In genomic region chrX:149248073-149248625, GRCh38 we compare ENCODE assay signal across 26 cellular contexts.
DNase-seq lines count a peak whose midpoint lies in the region; ATAC-seq, FAIRE-seq and TF ChIP-seq lines count a peak whose summit lies in the region.
"Had no signal": no experiment of that assay in that cellular context is flagged by ENCODE, and none has a peak within 500 bp of the region (broad histone marks: within the 10 kb centered on the region; RNA-seq: fewer than 3 reads in every experiment).

No MANE protein-coding gene starts in this region.

- H3K27me3 Mint-ChIP-seq in immature natural killer cell (ENCODE audit: low read depth in 3 of 3), result peaks cover 3 to 5% (median 3%) of the 10 kb centered on the region in 3 donors
- H3K27me3 Mint-ChIP-seq: effector memory CD8-positive, alpha-beta T cell had no signal

- no peaks in the 10 kb centered on the region for H3K9me3 Mint-ChIP-seq in immature natural killer cell
- H3K9me3 Mint-ChIP-seq: activated T-cell treated with anti-CD3 and anti-CD28 coated beads, Interleukin-2, amount 50 U/mL, for 24 hours; CD8-positive, alpha-beta memory T cell; effector memory CD8-positive, alpha-beta T cell; natural killer cell treated with Interleukin-12 subunit alpha and Interleukin-12 subunit beta and Interleukin-15 and Interleukin-18, amount 100 ng/mL, for 72 hours; T-helper 2 cell treated with Interferon-gamma antibody and Interleukin-4, amounts not matched to agents 5 μg/mL and 100 μg/mL, for 36 hours had no signal

- no peaks in the 10 kb centered on the region for H3K36me3 Mint-ChIP-seq in immature natural killer cell
- H3K36me3 Mint-ChIP-seq: CD8-positive, alpha-beta memory T cell; natural killer cell treated with Interleukin-12 subunit alpha and Interleukin-12 subunit beta and Interleukin-15 and Interleukin-18, amount 100 ng/mL, for 72 hours had no signal

- no peak for TF ChIP-seq POLR2A in GM12878 (IDR thresholded peaks at IDR 0.05; ENCODE audit: low read depth, low read length)

- no peak overlapping the region for H3K27ac Mint-ChIP-seq in immature natural killer cell
- H3K27ac Mint-ChIP-seq: activated T-cell treated with anti-CD3 and anti-CD28 coated beads, Interleukin-2, amount 50 U/mL, for 24 hours; CD8-positive, alpha-beta memory T cell; effector memory CD8-positive, alpha-beta T cell; natural killer cell treated with Interleukin-12 subunit alpha and Interleukin-12 subunit beta and Interleukin-15 and Interleukin-18, amount 100 ng/mL, for 72 hours; T-helper 2 cell treated with Interferon-gamma antibody and Interleukin-4, amounts not matched to agents 5 μg/mL and 100 μg/mL, for 36 hours had no signal

- H4K20me1 ChIP-seq in GM12878 (ENCODE audit: control insufficient read depth, insufficient read depth), result no peaks in the 10 kb centered on the region

- POLR2A ChIA-PET in GM12878 (lab: Charles Lee), result interaction anchor here (1.2 to 1.9 kb wide), 2 partner anchors 9 to 37 kb away, joined by 3 to 7 read pairs; no protein-coding TSS in a partner anchor

- TF ChIP-seq CTCF in GM12878 (IDR thresholded peaks at IDR 0.05 in 2 of 3, conservative IDR thresholded peaks at IDR 0.05 in 1 of 3; ENCODE audit: control insufficient read depth in 2 of 3, extremely low read depth in 1 of 3, insufficient read depth in 1 of 3, low read depth in 3 of 3, low read length in 3 of 3) (no peak), fibroblast of mammary gland (conservative IDR thresholded peaks at IDR 0.05; ENCODE audit: control insufficient read depth, insufficient read depth, low read depth, low read length) (no peak)

- H3K27me3 ChIP-seq in GM12878 (replicated peaks in 1 of 2; ENCODE audit: control insufficient read depth in 2 of 2, insufficient read depth in 2 of 2, low read length in 1 of 2), result no peaks in the 10 kb centered on the region
- H3K27me3 ChIP-seq: BE2C, body of pancreas, esophagus muscularis mucosa, tibial nerve had no signal

- SMC1A ChIA-PET in GM12878 (lab: Charles Lee; ENCODE audit: uncharacterized antibody, unreplicated experiment), result interaction anchor here (0.6 to 2.1 kb wide), 12 partner anchors 8 to 127 kb away, joined by 3 to 7 read pairs (median 4); no protein-coding TSS in a partner anchor

- no peak overlapping the region for H3K4me3 Mint-ChIP-seq in immature natural killer cell
- H3K4me3 Mint-ChIP-seq: activated T-cell treated with anti-CD3 and anti-CD28 coated beads, Interleukin-2, amount 50 U/mL, for 24 hours; CD8-positive, alpha-beta memory T cell; effector memory CD8-positive, alpha-beta T cell; natural killer cell treated with Interleukin-12 subunit alpha and Interleukin-12 subunit beta and Interleukin-15 and Interleukin-18, amount 100 ng/mL, for 72 hours; T-helper 2 cell treated with Interferon-gamma antibody and Interleukin-4, amounts not matched to agents 5 μg/mL and 100 μg/mL, for 36 hours had no signal

- no peak overlapping the region for H3K4me2 ChIP-seq in GM12878 (ENCODE audit: control insufficient read depth, insufficient read depth)

- BruUV-seq in GM12878 (replicated peaks; lab: Mats Ljungman, UMichigan), result no TSS peak

- no peak overlapping the region for H2AFZ ChIP-seq in GM12878 (ENCODE audit: control insufficient read depth, low read depth, low read length)

- CTCF ChIA-PET in GM12878 (lab: Yijun Ruan, JAX), result interaction anchor here (0.6 to 1.7 kb wide), 3 partner anchors 8 to 98 kb away, joined by 3 to 8 read pairs (median 3); no protein-coding TSS in a partner anchor

- H3K4me3 ChIP-seq in Jurkat, Clone E6-1 (ENCODE audit: low read length), result no peak overlapping the region
- H3K4me3 ChIP-seq in GM12878 (no peak overlapping the region), fibroblast of mammary gland (ENCODE audit: control insufficient read depth, low read depth, low read length) (no peak overlapping the region)
- H3K4me3 ChIP-seq: body of pancreas, coronary artery, esophagus muscularis mucosa, spleen, tibial nerve had no signal

- 31% methylated on average over 3 of the region's 3 CpGs for WGBS in GM12878 (ENCODE audit: insufficient coverage, insufficient replicate concordance, low lambda C conversion rate, missing lambda C conversion rate)

- no peaks in the 10 kb centered on the region for H3K4me1 Mint-ChIP-seq in immature natural killer cell
- H3K4me1 Mint-ChIP-seq: CD8-positive, alpha-beta memory T cell had no signal

- no peaks in the 10 kb centered on the region for H3K79me2 ChIP-seq in GM12878 (ENCODE audit: control insufficient read depth, insufficient read depth, low read length)

- H3K4me1 ChIP-seq in GM12878 (ENCODE audit: control insufficient read depth, insufficient read depth, low read length), result no peaks in the 10 kb centered on the region
- H3K4me1 ChIP-seq: BE2C, body of pancreas, esophagus muscularis mucosa, spleen, tibial nerve had no signal

- no peak overlapping the region for H3K9ac ChIP-seq in GM12878 (ENCODE audit: control insufficient read depth, insufficient read depth, low read length)

- DNase-seq in Jurkat, Clone E6-1 (ENCODE audit: low read depth, low spot score), result peak; percentile 8
- DNase-seq in GM12878 (ENCODE audit: low read depth, low spot score) (no peak), fibroblast of mammary gland (ENCODE audit: low read depth) (peak; percentile 75), sciatic nerve (ENCODE audit: low spot score) (no peak), NCI-H526 (lab: John Stamatoyannopoulos, UW) (no peak), NCI-H2227 (lab: John Stamatoyannopoulos, UW; ENCODE audit: unreplicated experiment) (no peak), immature natural killer cell (no peak)
- DNase-seq: activated CD4-positive, alpha-beta T cell treated with anti-CD3 and anti-CD28 coated beads for 4 hours; activated gamma-delta T cell treated with Interleukin-2 at 50 U/mL for 16 hours; activated T-cell treated with anti-CD3 and anti-CD28 coated beads, Interleukin-2, amount 50 U/mL, for 24 hours; BE2C; body of pancreas; CD8-positive, alpha-beta memory T cell; DMS153; effector memory CD8-positive, alpha-beta T cell; IMR-90; NCI-H2029 treated with DMSO at 0.1 percent for 48 hours; spleen had no signal

- RAD21 ChIA-PET in GM12878 (lab: Charles Lee; ENCODE audit: unreplicated experiment), result interaction anchor here (0.9 to 1.6 kb wide), 6 partner anchors 10 to 639 kb away, joined by 3 to 5 read pairs (median 3); no protein-coding TSS in a partner anchor

- no peak for FAIRE-seq in GM12878 (lab: Jason Lieb, UNC)
- FAIRE-seq: H1 had no signal

- no peak overlapping the region for H3K27ac ChIP-seq in GM12878 (ENCODE audit: control insufficient read depth, insufficient read depth)
- H3K27ac ChIP-seq: body of pancreas, coronary artery, esophagus muscularis mucosa, spleen, tibial nerve, VCaP had no signal

- in situ Hi-C loops in GM12878 (cut with MboI), result no loop called here

- no peak for TF ChIP-seq EP300 in GM12878 (IDR thresholded peaks at IDR 0.05; ENCODE audit: borderline replicate concordance in 1 of 2, control insufficient read depth in 1 of 2, low read depth in 2 of 2, low read length in 2 of 2)

- intact Hi-C loops in GM12878 (cut with micrococcal nuclease; ENCODE audit: unreplicated experiment) (no loop called here), sciatic nerve (cut with DNase I) (no loop called here)

- no peaks in the 10 kb centered on the region for H3K36me3 ChIP-seq in GM12878 (ENCODE audit: control insufficient read depth in 2 of 2, insufficient read depth in 2 of 2, low read length in 1 of 2)
- H3K36me3 ChIP-seq: BE2C, esophagus muscularis mucosa, spleen, tibial nerve had no signal

- ATAC-seq in GM12878 (no peak; the same call in 2 of the 3 replicates), sciatic nerve (peak; percentile 48), HG03139 (IDR thresholded peaks at IDR 0.05; ENCODE audit: unreplicated experiment) (no peak)
- ATAC-seq: body of pancreas; effector memory CD8-positive, alpha-beta T cell; natural killer cell treated with Interleukin-12 subunit alpha and Interleukin-12 subunit beta and Interleukin-15 and Interleukin-18, amount 100 ng/mL, for 72 hours had no signal

- H3K9me3 ChIP-seq in GM12878 (replicated peaks; ENCODE audit: control insufficient read depth, insufficient read depth, low read length), result no peaks in the 10 kb centered on the region; the same call in 2 of the 3 replicates
- H3K9me3 ChIP-seq: BE2C, body of pancreas, esophagus muscularis mucosa, spleen, tibial nerve had no signal

- no peak for TF ChIP-seq RAD21 in GM12878 (IDR thresholded peaks at IDR 0.05; ENCODE audit: insufficient read depth, low read depth, low read length)

TF ChIP-seq in GM12878, 131 proteins besides CTCF, POLR2A, EP300 and RAD21:
- TF ChIP-seq TCF7 (IDR thresholded peaks at IDR 0.05; ENCODE audit: borderline replicate concordance), result 0 out of 2 replicates have a peak, but pooled peaks have one; percentile 13
- TF ChIP-seq RUNX3 (IDR thresholded peaks at IDR 0.05; ENCODE audit: low read length), result peak; percentile 13; the same call in 1 of the 2 replicates
- TF ChIP-seq RB1 (IDR thresholded peaks at IDR 0.05; ENCODE audit: borderline replicate concordance), result no peak

Comparison
In these comparisons a context has a peak if more than half of its experiments do, and no peak if none do; other contexts are left out.
1. DNase-seq: peak in Jurkat, Clone E6-1 (single experiment) and fibroblast of mammary gland (single experiment); none in GM12878 (single experiment), sciatic nerve (single experiment), NCI-H526 (0 of 2), NCI-H2227 (single experiment) and immature natural killer cell (0 of 3).